ENCODE assay signal across 11 cellular contexts in the genomic region with DNA sequence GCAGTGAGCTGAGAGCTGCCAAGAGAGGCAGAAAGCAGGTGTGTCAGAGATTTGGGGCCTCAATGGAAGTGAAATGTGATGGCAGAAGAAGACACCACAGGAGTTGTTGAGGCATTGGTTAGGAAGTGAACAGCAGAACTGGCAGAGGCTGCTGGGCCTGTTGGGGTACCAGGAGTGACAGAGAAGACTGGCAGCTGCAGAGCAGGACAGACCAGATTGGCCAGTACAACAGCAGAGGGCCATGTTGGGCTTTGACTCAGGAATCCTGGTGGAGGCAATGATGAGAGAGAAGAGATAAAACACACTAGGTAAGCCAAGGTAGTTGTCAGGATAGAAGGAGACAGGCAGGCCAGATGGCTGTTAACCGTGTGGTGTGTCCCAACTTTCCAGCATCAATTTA. TPM values are rescaled to one million over a fixed set of nuclear protein-coding genes. Genes with fewer than 3 reads are reported as not detected.
A peak's percentile ranks its signal among the peaks of the same experiment; 100 is the strongest.
DNase-seq lines count a peak whose midpoint lies in the region; ATAC-seq and TF ChIP-seq lines count a peak whose summit lies in the region.
"Had no signal": no experiment of that assay in that cellular context is flagged by ENCODE, and none has a peak within 500 bp of the region (broad histone marks: within the 10 kb centered on the region; RNA-seq: fewer than 3 reads in every experiment).

No MANE protein-coding gene starts in this region.

- intact Hi-C loops in activated CD8-positive, alpha-beta T cell treated with anti-CD3 and anti-CD28 coated beads for 36 hours (cut with micrococcal nuclease), result no loop called here

- H3K27ac Mint-ChIP-seq in activated CD8-positive, alpha-beta T cell treated with anti-CD3 and anti-CD28 coated beads for 36 hours, result no peak overlapping the region
- H3K27ac Mint-ChIP-seq in activated CD8-positive, alpha-beta T cell treated with anti-CD3 and anti-CD28 coated beads, Interleukin-2, amount 10 ng/mL, durations not matched to agents 7 days and 5 days, result no peak overlapping the region
- no peak overlapping the region for H3K27ac Mint-ChIP-seq in T-helper 2 cell treated with Interferon-gamma antibody and Interleukin-4, amounts not matched to agents 5 μg/mL and 100 μg/mL, for 36 hours
- H3K27ac Mint-ChIP-seq: T-helper 1 cell treated with Interleukin-12 subunit alpha and Interleukin-12 subunit beta and Interleukin-4 antibody, amounts not matched to agents 30 μg/mL and 1 μg/mL, for 36 hours had no signal

- no peak for TF ChIP-seq CTCF in activated CD8-positive, alpha-beta T cell treated with anti-CD3 and anti-CD28 coated beads for 36 hours (IDR thresholded peaks at IDR 0.05)
- TF ChIP-seq CTCF in LNCaP clone FGC (IDR thresholded peaks at IDR 0.05; ENCODE audit: control insufficient read depth, extremely low read depth, insufficient read depth) (0 out of 2 replicates have a peak, but pooled peaks have one; percentile 9), choroid plexus epithelial cell (conservative IDR thresholded peaks at IDR 0.05; ENCODE audit: low read depth, low read length) (peak; percentile 12)

- no peak overlapping the region for H3K4me3 Mint-ChIP-seq in activated CD8-positive, alpha-beta T cell treated with anti-CD3 and anti-CD28 coated beads for 36 hours
- no peak overlapping the region for H3K4me3 Mint-ChIP-seq in activated CD8-positive, alpha-beta T cell treated with anti-CD3 and anti-CD28 coated beads, Interleukin-2, amount 10 ng/mL, durations not matched to agents 7 days and 5 days
- no peak overlapping the region for H3K4me3 Mint-ChIP-seq in T-helper 2 cell treated with Interferon-gamma antibody and Interleukin-4, amounts not matched to agents 5 μg/mL and 100 μg/mL, for 36 hours
- H3K4me3 Mint-ChIP-seq: T-helper 1 cell treated with Interleukin-12 subunit alpha and Interleukin-12 subunit beta and Interleukin-4 antibody, amounts not matched to agents 30 μg/mL and 1 μg/mL, for 36 hours had no signal

- H3K9me3 Mint-ChIP-seq in activated CD8-positive, alpha-beta T cell treated with anti-CD3 and anti-CD28 coated beads for 36 hours, result no peaks in the 10 kb centered on the region
- no peaks in the 10 kb centered on the region for H3K9me3 Mint-ChIP-seq in activated CD8-positive, alpha-beta T cell treated with anti-CD3 and anti-CD28 coated beads, Interleukin-2, amount 10 ng/mL, durations not matched to agents 7 days and 5 days (ENCODE audit: insufficient read depth)
- no peaks in the 10 kb centered on the region for H3K9me3 Mint-ChIP-seq in T-helper 2 cell treated with Interferon-gamma antibody and Interleukin-4, amounts not matched to agents 5 μg/mL and 100 μg/mL, for 36 hours
- H3K9me3 Mint-ChIP-seq: T-helper 1 cell treated with Interleukin-12 subunit alpha and Interleukin-12 subunit beta and Interleukin-4 antibody, amounts not matched to agents 30 μg/mL and 1 μg/mL, for 36 hours had no signal

- DNase-seq in activated CD8-positive, alpha-beta T cell treated with anti-CD3 and anti-CD28 coated beads for 36 hours, result no peak
- DNase-seq in activated CD8-positive, alpha-beta T cell treated with anti-CD3 and anti-CD28 coated beads, Interleukin-2, amount 10 ng/mL, durations not matched to agents 7 days and 5 days, result no peak
- DNase-seq in LNCaP clone FGC (ENCODE audit: low read depth), result peak; percentile 34
- no peak for DNase-seq in choroid plexus epithelial cell (ENCODE audit: low read depth)
- DNase-seq in putamen (ENCODE audit: low spot score), result peak; percentile 73
- no peak for DNase-seq in mucosa of gallbladder (ENCODE audit: low spot score)
- DNase-seq in T-helper 2 cell treated with Interferon-gamma antibody and Interleukin-4, amounts not matched to agents 5 μg/mL and 100 μg/mL, for 36 hours (ENCODE audit: low spot score), result no peak
- DNase-seq in activated CD4-positive, alpha-beta T cell treated with anti-CD3 and anti-CD28 coated beads, Interleukin-2, amount 50 U/mL, for 4 hours, result no peak
- DNase-seq: gastrocnemius medialis had no signal

- peak; percentile 34 for ATAC-seq in activated CD8-positive, alpha-beta T cell treated with anti-CD3 and anti-CD28 coated beads for 36 hours
- ATAC-seq in activated CD8-positive, alpha-beta T cell treated with anti-CD3 and anti-CD28 coated beads, Interleukin-2, amount 10 ng/mL, durations not matched to agents 7 days and 5 days, result no peak
- ATAC-seq: gastrocnemius medialis had no signal

- H3K4me3 ChIP-seq in LNCaP clone FGC (ENCODE audit: low read depth, low read length), result no peak overlapping the region
- no peak overlapping the region for H3K4me3 ChIP-seq in choroid plexus epithelial cell (ENCODE audit: low read depth, low read length)
- H3K4me3 ChIP-seq: gastrocnemius medialis, skin epidermis had no signal

- POLR2A ChIA-PET in activated CD8-positive, alpha-beta T cell treated with anti-CD3 and anti-CD28 coated beads for 36 hours (lab: Charles Lee), result no interaction called here
- POLR2A ChIA-PET in activated CD8-positive, alpha-beta T cell treated with anti-CD3 and anti-CD28 coated beads, Interleukin-2, amount 10 ng/mL, durations not matched to agents 7 days and 5 days (lab: Charles Lee), result no interaction called here

- peaks cover 12% of the 10 kb centered on the region for H3K4me1 Mint-ChIP-seq in activated CD8-positive, alpha-beta T cell treated with anti-CD3 and anti-CD28 coated beads for 36 hours (ENCODE audit: low read depth)
- H3K4me1 Mint-ChIP-seq in activated CD8-positive, alpha-beta T cell treated with anti-CD3 and anti-CD28 coated beads, Interleukin-2, amount 10 ng/mL, durations not matched to agents 7 days and 5 days (ENCODE audit: low read depth), result peaks cover 19% of the 10 kb centered on the region
- peaks cover 21% of the 10 kb centered on the region for H3K4me1 Mint-ChIP-seq in T-helper 2 cell treated with Interferon-gamma antibody and Interleukin-4, amounts not matched to agents 5 μg/mL and 100 μg/mL, for 36 hours (ENCODE audit: low read depth)

- no peaks in the 10 kb centered on the region for H3K36me3 Mint-ChIP-seq in activated CD8-positive, alpha-beta T cell treated with anti-CD3 and anti-CD28 coated beads for 36 hours (ENCODE audit: low read depth)
- H3K36me3 Mint-ChIP-seq in activated CD8-positive, alpha-beta T cell treated with anti-CD3 and anti-CD28 coated beads, Interleukin-2, amount 10 ng/mL, durations not matched to agents 7 days and 5 days (ENCODE audit: low read depth), result peaks cover 4% of the 10 kb centered on the region
- H3K36me3 Mint-ChIP-seq in T-helper 2 cell treated with Interferon-gamma antibody and Interleukin-4, amounts not matched to agents 5 μg/mL and 100 μg/mL, for 36 hours (ENCODE audit: low read depth), result no peaks in the 10 kb centered on the region

- H3K27me3 Mint-ChIP-seq in activated CD8-positive, alpha-beta T cell treated with anti-CD3 and anti-CD28 coated beads for 36 hours, result no peaks in the 10 kb centered on the region
- H3K27me3 Mint-ChIP-seq in activated CD8-positive, alpha-beta T cell treated with anti-CD3 and anti-CD28 coated beads, Interleukin-2, amount 10 ng/mL, durations not matched to agents 7 days and 5 days (ENCODE audit: low read depth), result peaks cover 4% of the 10 kb centered on the region
- H3K27me3 Mint-ChIP-seq in T-helper 2 cell treated with Interferon-gamma antibody and Interleukin-4, amounts not matched to agents 5 μg/mL and 100 μg/mL, for 36 hours (ENCODE audit: low read depth), result peaks cover 3% of the 10 kb centered on the region

- CTCF ChIA-PET in activated CD8-positive, alpha-beta T cell treated with anti-CD3 and anti-CD28 coated beads for 36 hours (lab: Charles Lee), result no interaction called here
- CTCF ChIA-PET in activated CD8-positive, alpha-beta T cell treated with anti-CD3 and anti-CD28 coated beads, Interleukin-2, amount 10 ng/mL, durations not matched to agents 7 days and 5 days (lab: Charles Lee), result interaction anchor here (0.8 kb wide), 1 partner anchor 10 kb away, joined by 3 read pairs; no protein-coding TSS in a partner anchor

RNA-seq across cellular contexts. Expression of gene HERPUD2, which starts 19.9 kb away (rescaled TPM):
- total RNA-seq in activated CD8-positive, alpha-beta T cell treated with anti-CD3 and anti-CD28 coated beads for 36 hours, result 10 to 100 TPM; 24.9 to 25.0 TPM
- 10 to 100 TPM; 30.4 to 31.3 TPM for total RNA-seq in activated CD8-positive, alpha-beta T cell treated with anti-CD3 and anti-CD28 coated beads, Interleukin-2, amount 10 ng/mL, durations not matched to agents 7 days and 5 days
- total RNA-seq in mucosa of gallbladder, result 33.6 TPM

Comparison
In these comparisons a context has a peak if more than half of its experiments do, and no peak if none do; other contexts are left out.
1. DNase-seq: peak in LNCaP clone FGC (single experiment) and putamen (single experiment); none in activated CD8-positive, alpha-beta T cell treated with anti-CD3 and anti-CD28 coated beads for 36 hours (single experiment), activated CD8-positive, alpha-beta T cell treated with anti-CD3 and anti-CD28 coated beads, Interleukin-2, amount 10 ng/mL, durations not matched to agents 7 days and 5 days (single experiment), choroid plexus epithelial cell (single experiment), mucosa of gallbladder (single experiment), T-helper 2 cell treated with Interferon-gamma antibody and Interleukin-4, amounts not matched to agents 5 μg/mL and 100 μg/mL, for 36 hours (single experiment) and activated CD4-positive, alpha-beta T cell treated with anti-CD3 and anti-CD28 coated beads, Interleukin-2, amount 50 U/mL, for 4 hours (0 of 2).